Comparison of ENCODE assay signal across 19 cellular contexts in genomic region chr4:88928852-88929251, GRCh38.
"Had no signal": no experiment of that assay in that cellular context is flagged by ENCODE, and none has a peak within 500 bp of the region (broad histone marks: within the 10 kb centered on the region; RNA-seq: fewer than 3 reads in every experiment).

No MANE protein-coding gene starts in this region.

- H3K27me3 Mint-ChIP-seq: activated naive CD4-positive, alpha-beta T cell treated with anti-CD3 and anti-CD28 coated beads, Interleukin-2, amount 50 U/mL, for 24 hours; T-cell had no signal

- H3K27me3 ChIP-seq: adrenal gland, gastrocnemius medialis, heart left ventricle, left lung had no signal

- DNase-seq: activated CD4-positive, alpha-beta T cell treated with anti-CD3 and anti-CD28 coated beads, Interleukin-2, amount 50 U/mL, for 1 hour; activated CD8-positive, alpha-beta memory T cell treated with anti-CD3 and anti-CD28 coated beads, Interleukin-2, amount 50 U/mL, for 4 hours; activated effector memory CD4-positive, alpha-beta T cell treated with anti-CD3 and anti-CD28 coated beads, Interleukin-2, amount 50 U/mL, for 16 hours; activated T-cell treated with anti-CD3 and anti-CD28 coated beads, Interleukin-2, amount 50 U/mL, for 4 hours; adrenal gland; gastrocnemius medialis; heart left ventricle; kidney; left lung; midbrain; stimulated activated CD4-positive, alpha-beta T cell treated with anti-CD3 and anti-CD28 coated beads, Interleukin-12 subunit alpha, Interleukin-12 subunit beta, amount 100 ng/mL, for 4 hours; stimulated activated CD4-positive, alpha-beta T cell treated with anti-CD3 and anti-CD28 coated beads, Interleukin-1b, Interleukin-23, amount 100 ng/mL, for 48 hours; stimulated activated CD8-positive, alpha-beta memory T cell treated with anti-CD3 and anti-CD28 coated beads, Interleukin-4, amount 100 ng/mL, for 48 hours; stimulated activated naive CD4-positive, alpha-beta T cell; T-cell had no signal

- H3K27ac ChIP-seq: adrenal gland, coronary artery, gastrocnemius medialis, heart left ventricle, left lung had no signal

- H3K4me3 Mint-ChIP-seq: activated T-cell treated with anti-CD3 and anti-CD28 coated beads, Interleukin-2, amount 50 U/mL, for 4 hours had no signal

- ATAC-seq: activated CD4-positive, CD25-positive, alpha-beta regulatory T cell treated with anti-CD3 and anti-CD28 coated beads, Interleukin-2, amount 50 U/mL, for 24 hours; activated T-cell treated with anti-CD3 and anti-CD28 coated beads, Interleukin-2, amount 50 U/mL, for 4 hours; esophagus mucosa; gastrocnemius medialis; heart left ventricle; left lung; T-cell had no signal

- H3K4me3 ChIP-seq: adrenal gland, coronary artery, gastrocnemius medialis, heart left ventricle, left lung had no signal

- H3K27ac Mint-ChIP-seq: activated naive CD4-positive, alpha-beta T cell treated with anti-CD3 and anti-CD28 coated beads, Interleukin-2, amount 50 U/mL, for 24 hours had no signal

- H3K9me3 Mint-ChIP-seq: activated T-cell treated with anti-CD3 and anti-CD28 coated beads, Interleukin-2, amount 50 U/mL, for 4 hours had no signal

- H3K4me1 ChIP-seq: adrenal gland, gastrocnemius medialis, heart left ventricle, left lung had no signal

- H3K9me3 ChIP-seq: adrenal gland, gastrocnemius medialis had no signal

- H3K36me3 ChIP-seq: adrenal gland, gastrocnemius medialis, heart left ventricle, left lung had no signal

- H3K36me3 Mint-ChIP-seq: T-cell had no signal
